ENCODE assay signal across 17 cellular contexts in the genomic region with DNA sequence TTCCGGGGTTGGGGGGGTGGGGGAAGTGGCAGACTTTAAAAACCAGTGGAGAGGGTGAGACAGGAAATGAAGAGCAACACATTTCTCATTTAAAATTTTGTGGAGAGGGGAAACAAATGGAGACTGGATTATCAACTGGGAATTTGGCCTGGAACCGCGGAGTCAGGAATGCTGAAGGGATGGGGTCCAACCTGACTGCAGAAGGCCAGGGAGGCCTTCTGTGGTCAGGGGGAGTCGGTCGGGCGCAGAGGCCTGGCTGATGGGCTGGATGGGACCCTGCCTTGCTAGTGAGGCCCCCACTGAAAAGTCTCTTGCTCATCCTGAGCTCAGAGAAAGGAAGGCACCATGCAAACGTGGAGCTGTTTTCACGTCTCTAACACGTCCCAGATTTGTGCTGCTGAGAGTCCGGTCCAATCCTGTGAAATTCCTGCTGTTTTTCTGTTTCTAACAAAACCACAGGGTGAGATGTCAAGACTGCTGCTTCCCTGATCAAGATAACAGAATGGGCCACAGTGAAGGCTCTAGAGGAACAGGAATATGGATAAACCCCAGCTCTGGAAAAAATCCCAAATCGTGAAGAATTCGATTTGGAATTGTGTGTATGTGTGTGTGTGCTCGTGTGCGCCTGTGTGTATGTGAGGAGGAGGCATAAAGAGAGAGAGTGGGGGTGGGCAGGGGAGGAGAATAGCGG.
A peak's percentile ranks its signal among the peaks of the same experiment; 100 is the strongest.
DNase-seq lines count a peak whose midpoint lies in the region; ATAC-seq and TF ChIP-seq lines count a peak whose summit lies in the region.
"Had no signal": no experiment of that assay in that cellular context is flagged by ENCODE, and none has a peak within 500 bp of the region (broad histone marks: within the 10 kb centered on the region; RNA-seq: fewer than 3 reads in every experiment).

No MANE protein-coding gene starts in this region.

- 0 out of 2 replicates have a peak overlapping the region, but pooled peaks have one; percentile 47 for H3K4ac ChIP-seq in IMR-90 (ENCODE audit: low read depth, low read length)

- no peak overlapping the region for H3K9ac ChIP-seq in IMR-90 (ENCODE audit: low read depth, low read length)

- intact Hi-C loops in IMR-90 (cut with micrococcal nuclease) = no loop called here
- intact Hi-C loops in sciatic nerve (cut with DNase I) = no loop called here

- peak overlapping the region; percentile 15; the same call in 1 of the 2 replicates for H4K91ac ChIP-seq in IMR-90 (ENCODE audit: insufficient read depth, low read depth, low read length)

- no peak overlapping the region for H3K56ac ChIP-seq in IMR-90 (ENCODE audit: extremely low read depth, insufficient read depth, low read length)

- no peak overlapping the region for H2BK5ac ChIP-seq in IMR-90 (ENCODE audit: low read depth, low read length, poor library complexity, severe bottlenecking)

- H2AK5ac ChIP-seq in IMR-90 (ENCODE audit: low read depth, low read length) = peak overlapping the region; percentile 20; the same call in 1 of the 2 replicates

- CTCF ChIA-PET in IMR-90 (lab: Yijun Ruan, JAX) = interaction anchor here (0.6 kb wide), 1 partner anchor 94 kb away, joined by 3 read pairs; no protein-coding TSS in a partner anchor

- no peak overlapping the region for H2AK9ac ChIP-seq in IMR-90 (replicated peaks; ENCODE audit: low read depth, low read length, poor library complexity)

- H3K27me3 ChIP-seq in IMR-90 (ENCODE audit: control insufficient read depth, insufficient read depth, low read length) (no peaks in the 10 kb centered on the region), right atrium auricular region (no peaks in the 10 kb centered on the region)
- H3K27me3 ChIP-seq: MG63 had no signal

- no peak for TF ChIP-seq RAD21 in IMR-90 (IDR thresholded peaks at IDR 0.05; ENCODE audit: low read length)

- H3K23ac ChIP-seq in IMR-90 (ENCODE audit: low read depth, low read length) = peak overlapping the region; percentile 55; the same call in 1 of the 2 replicates

- H2BK20ac ChIP-seq in IMR-90 (ENCODE audit: low read depth, low read length) = no peak overlapping the region; the same call in 1 of the 2 replicates

- no peaks in the 10 kb centered on the region for H4K20me1 ChIP-seq in IMR-90 (ENCODE audit: insufficient read depth, low read length)

- no peak overlapping the region for H3K27ac ChIP-seq in IMR-90 (ENCODE audit: insufficient read depth, low read length)
- peak overlapping the region; percentile 43 to 74 for H3K27ac ChIP-seq in right atrium auricular region

- no peak overlapping the region for H4K5ac ChIP-seq in IMR-90 (ENCODE audit: low read depth, low read length)

- H2BK15ac ChIP-seq in IMR-90 (ENCODE audit: low read depth, low read length) = no peak overlapping the region

- dilution Hi-C loops in IMR-90 (cut with HindIII; ENCODE audit: low sequenced_read_pairs, unreplicated experiment) = no loop called here

- ATAC-seq in IMR-90 (ENCODE audit: low read depth) (no peak), sciatic nerve (peak; percentile 29), HG03025 (IDR thresholded peaks at IDR 0.05; ENCODE audit: low FRiP score, unreplicated experiment) (no peak), GM19452 (IDR thresholded peaks at IDR 0.05; ENCODE audit: unreplicated experiment) (no peak)

- H3K14ac ChIP-seq in IMR-90 (replicated peaks; ENCODE audit: low read depth, low read length) = 0 out of 2 replicates have a peak overlapping the region, but pooled peaks have one; percentile 40

- H3K4me1 ChIP-seq in IMR-90 (ENCODE audit: control insufficient read depth, insufficient read depth, low read length) = peaks cover 4% of the 10 kb centered on the region; the same call in 1 of the 2 replicates
- H3K4me1 ChIP-seq in right atrium auricular region = peaks cover 0 to 21% of the 10 kb centered on the region in 2 donors

- H3K36me3 ChIP-seq in IMR-90 (ENCODE audit: control insufficient read depth, insufficient read depth, low read length) = no peaks in the 10 kb centered on the region
- no peaks in the 10 kb centered on the region for H3K36me3 ChIP-seq in right atrium auricular region
- H3K36me3 ChIP-seq: MG63 had no signal

- BruUV-seq in IMR-90 (replicated peaks; lab: Mats Ljungman, UMichigan) = no TSS peak

- 87% methylated on average over 7 of the region's 15 CpGs; no CpG with 5 or more reads in 1 of the 2 experiments for WGBS in IMR-90 (ENCODE audit: extremely low coverage in 2 of 2, insufficient read length in 1 of 2), 2 experiments

- H3K18ac ChIP-seq in IMR-90 (ENCODE audit: low read depth, low read length) = no peak overlapping the region

- no peak overlapping the region for H3K4me3 ChIP-seq in IMR-90 (ENCODE audit: insufficient read depth, low read depth, low read length)
- H3K4me3 ChIP-seq in right atrium auricular region = no peak overlapping the region
- H3K4me3 ChIP-seq: MG63 had no signal

- no peak for TF ChIP-seq POLR2A in IMR-90 (IDR thresholded peaks at IDR 0.05; ENCODE audit: low read depth, low read length)

- H3K4me2 ChIP-seq in IMR-90 (ENCODE audit: low read depth, low read length) = no peak overlapping the region

- H3K79me1 ChIP-seq in IMR-90 (ENCODE audit: low read depth in 1 of 2, low read length in 2 of 2) = no peaks in the 10 kb centered on the region

- DNase-seq in IMR-90 (no peak), RPMI7951 (ENCODE audit: low read depth) (peak; percentile 29), right atrium auricular region (ENCODE audit: low spot score) (no peak), sciatic nerve (ENCODE audit: low spot score) (no peak), inferior parietal cortex (ENCODE audit: extremely low spot score) (no peak)
- DNase-seq: CD4-positive, CD25-positive, alpha-beta regulatory T cell; EL; GF-D8; Karpas-422; MG63; NCI-H1417; NCI-H1694 treated with DMSO at 0.1 percent for 48 hours; NCI-H2081 treated with DMSO at 0.1 percent for 48 hours; NCI-H2171 treated with DMSO at 0.1 percent for 48 hours; SHP77 treated with DMSO at 0.1 percent for 48 hours had no signal

- TF ChIP-seq CTCF in IMR-90 (conservative IDR thresholded peaks at IDR 0.05; ENCODE audit: low read depth, low read length) (no peak), right atrium auricular region (IDR thresholded peaks at IDR 0.05) (no peak)

- 0 out of 2 replicates have a peak, but pooled peaks cover 2% of the 10 kb centered on the region for H3K9me1 ChIP-seq in IMR-90 (ENCODE audit: insufficient read depth, low read length)

- no peaks in the 10 kb centered on the region for H3K9me3 ChIP-seq in IMR-90 (ENCODE audit: control insufficient read depth, insufficient read depth, low read length)
- no peaks in the 10 kb centered on the region for H3K9me3 ChIP-seq in right atrium auricular region
- H3K9me3 ChIP-seq: MG63 had no signal

- H2AFZ ChIP-seq in IMR-90 (replicated peaks; ENCODE audit: low read length, poor library complexity) = no peak overlapping the region

- POLR2A ChIA-PET in IMR-90 (lab: Charles Lee; ENCODE audit: unreplicated experiment) = interaction anchor here (0.9 kb wide), 1 partner anchor 11 kb away, joined by 7 read pairs; no protein-coding TSS in a partner anchor

- no peak overlapping the region; a peak in 1 of 4 replicates for H4K8ac ChIP-seq in IMR-90 (ENCODE audit: low read depth in 2 of 2, low read length in 2 of 2)

- H2BK120ac ChIP-seq in IMR-90 (ENCODE audit: low read depth, low read length) = peak overlapping the region; percentile 41

- in situ Hi-C loops in IMR-90 (cut with MboI; ENCODE audit: low sequenced_read_pairs) = no loop called here

TF ChIP-seq in IMR-90, 13 proteins besides CTCF, POLR2A, EP300 and RAD21:
- no peak for TF ChIP-seq SMC3 (IDR thresholded peaks at IDR 0.05; ENCODE audit: low read depth, low read length)
- TF ChIP-seq MAZ (IDR thresholded peaks at IDR 0.05; ENCODE audit: borderline replicate concordance, low read depth, low read length) = no peak
- TF ChIP-seq MXI1 (IDR thresholded peaks at IDR 0.05; ENCODE audit: borderline replicate concordance, low read depth, low read length) = no peak
- TF ChIP-seq RFX5 (IDR thresholded peaks at IDR 0.05; ENCODE audit: low read depth, low read length) = no peak
- no peak for TF ChIP-seq FOS (IDR thresholded peaks at IDR 0.05; ENCODE audit: low read depth, low read length)
- TF ChIP-seq BHLHE40 (IDR thresholded peaks at IDR 0.05; ENCODE audit: low read depth, low read length) = no peak
- TF ChIP-seq NFE2L2 (IDR thresholded peaks at IDR 0.05; ENCODE audit: low read depth, low read length) = no peak
- TF ChIP-seq CHD1 (IDR thresholded peaks at IDR 0.05; ENCODE audit: low read depth, low read length) = no peak
- TF ChIP-seq CEBPB (IDR thresholded peaks at IDR 0.05; ENCODE audit: low read depth, low read length) = no peak
- TF ChIP-seq, protein P1, sequence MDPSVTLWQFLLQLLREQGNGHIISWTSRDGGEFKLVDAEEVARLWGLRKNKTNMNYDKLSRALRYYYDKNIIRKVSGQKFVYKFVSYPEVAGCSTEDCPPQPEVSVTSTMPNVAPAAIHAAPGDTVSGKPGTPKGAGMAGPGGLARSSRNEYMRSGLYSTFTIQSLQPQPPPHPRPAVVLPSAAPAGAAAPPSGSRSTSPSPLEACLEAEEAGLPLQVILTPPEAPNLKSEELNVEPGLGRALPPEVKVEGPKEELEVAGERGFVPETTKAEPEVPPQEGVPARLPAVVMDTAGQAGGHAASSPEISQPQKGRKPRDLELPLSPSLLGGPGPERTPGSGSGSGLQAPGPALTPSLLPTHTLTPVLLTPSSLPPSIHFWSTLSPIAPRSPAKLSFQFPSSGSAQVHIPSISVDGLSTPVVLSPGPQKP (IDR thresholded peaks at IDR 0.05; ENCODE audit: borderline replicate concordance, low read depth, low read length) = no peak
- no peak for TF ChIP-seq USF2 (IDR thresholded peaks at IDR 0.05; ENCODE audit: low read depth, low read length)
